ENCODE assay signal across 9 cellular contexts in genomic region chr10:31697271-31698168, GRCh38.
DNase-seq lines count a peak whose midpoint lies in the region; ATAC-seq, FAIRE-seq and TF ChIP-seq lines count a peak whose summit lies in the region.
"Had no signal": no experiment of that assay in that cellular context is flagged by ENCODE, and none has a peak within 500 bp of the region (broad histone marks: within the 10 kb centered on the region; RNA-seq: fewer than 3 reads in every experiment).

No MANE protein-coding gene starts in this region.

- H3K27ac ChIP-seq in dorsolateral prefrontal cortex: peak overlapping the region; percentile 6 to 97 (median 86)

- no peak for ATAC-seq in T-cell (replicated peaks in 1 of 4)

- H3K27me3 Mint-ChIP-seq in T-cell: peaks cover 4 to 9% of the 10 kb centered on the region in 2 donors

- no peak for TF ChIP-seq CTCF in dorsolateral prefrontal cortex (IDR thresholded peaks at IDR 0.05 in 54 of 56, conservative IDR thresholded peaks at IDR 0.05 in 2 of 56; ENCODE audit: low read depth in 1 of 56, partially characterized antibody in 56 of 56)

- no peaks in the 10 kb centered on the region for H3K36me3 Mint-ChIP-seq in T-cell

- FAIRE-seq in urothelium cell line (lab: Jason Lieb, UNC): no peak
- FAIRE-seq: keratinocyte had no signal

- H3K27ac Mint-ChIP-seq in T-cell: no peak overlapping the region

- DNase-seq in NCI-H2171 treated with DMSO at 0.1 percent for 48 hours (lab: John Stamatoyannopoulos, UW) (peak; percentile 2), NCI-H2171 (lab: John Stamatoyannopoulos, UW) (no peak), dorsolateral prefrontal cortex (peak in 8 of 10 donors; percentile 41 to 71 (median 58)), urothelium cell line (ENCODE audit: low spot score) (peak; percentile 39), NOMO-1 treated with dmso at 0.1 percent for 144 hours (lab: John Stamatoyannopoulos, UW; ENCODE audit: unreplicated experiment) (no peak), T-cell (no peak), DMS153 (lab: John Stamatoyannopoulos, UW) (no peak)

- no peak overlapping the region for H3K4me3 Mint-ChIP-seq in T-cell

- H3K4me3 ChIP-seq in dorsolateral prefrontal cortex: peak overlapping the region in 53 of 59 donors; percentile 1 to 58 (median 34)
- H3K4me3 ChIP-seq in mucosa of stomach (ENCODE audit: low read length): no peak overlapping the region

- intact Hi-C loops in dorsolateral prefrontal cortex (cut with DNase I): no loop called here

- CTCF ChIA-PET in T-cell (lab: Charles Lee): interaction anchor here in 1 of 2 donors (0.5 kb wide), 1 partner anchor 1447 kb away, joined by 3 read pairs; no protein-coding TSS in a partner anchor

- H3K4me1 ChIP-seq in mucosa of stomach (ENCODE audit: control insufficient read depth, insufficient read depth, low read length): peaks cover 11% of the 10 kb centered on the region

- no peaks in the 10 kb centered on the region for H3K36me3 ChIP-seq in mucosa of stomach (ENCODE audit: control insufficient read depth, insufficient read depth, low read length)

- POLR2A ChIA-PET in T-cell (lab: Charles Lee): no interaction called here

- H3K27me3 ChIP-seq in dorsolateral prefrontal cortex (peaks cover 0 to 7% (median 0%) of the 10 kb centered on the region in 45 donors), mucosa of stomach (ENCODE audit: control insufficient read depth, insufficient read depth, low read length) (no peaks in the 10 kb centered on the region)

- peaks cover 0 to 3% (median 0%) of the 10 kb centered on the region in 3 donors for H3K9me3 Mint-ChIP-seq in T-cell

- H3K9ac ChIP-seq in mucosa of stomach (ENCODE audit: low read length): peak overlapping the region; percentile 52

- H3K4me1 Mint-ChIP-seq in T-cell: no peaks in the 10 kb centered on the region

- H3K9me3 ChIP-seq in mucosa of stomach (ENCODE audit: control insufficient read depth, low read length): no peaks in the 10 kb centered on the region

Comparison
In these comparisons a context has a peak if more than half of its experiments do, and no peak if none do; other contexts are left out.
1. DNase-seq: peak in NCI-H2171 treated with DMSO at 0.1 percent for 48 hours (single experiment), dorsolateral prefrontal cortex (8 of 10) and urothelium cell line (single experiment); none in NCI-H2171 (single experiment), NOMO-1 treated with dmso at 0.1 percent for 144 hours (single experiment), T-cell (0 of 34) and DMS153 (single experiment).